ENCODE assay signal across 8 cellular contexts in genomic region chr3:159829056-159829995, GRCh38. TPM values are rescaled to one million over a fixed set of nuclear protein-coding genes. Genes with fewer than 3 reads are reported as not detected.
DNase-seq lines count a peak whose midpoint lies in the region; ATAC-seq, FAIRE-seq and TF ChIP-seq lines count a peak whose summit lies in the region.

No MANE protein-coding gene starts in this region.

- no peak for ATAC-seq in HG03469 (IDR thresholded peaks at IDR 0.05; ENCODE audit: unreplicated experiment)
- ATAC-seq in GM19455 (IDR thresholded peaks at IDR 0.05; ENCODE audit: unreplicated experiment) = no peak

- DNase-seq in H54 (ENCODE audit: insufficient read length, low spot score) (no peak), NCI-H524 treated with DMSO at 0.1 percent for 48 hours (lab: John Stamatoyannopoulos, UW) (peak; percentile 48), epithelial cell of esophagus (ENCODE audit: low read depth) (peak; percentile 98), renal cortical epithelial cell (ENCODE audit: low read depth) (peak; percentile 95), UCSD-AML1 (lab: John Stamatoyannopoulos, UW; ENCODE audit: unreplicated experiment) (no peak), HuH-7.5 (ENCODE audit: low spot score) (no peak)

- no peak overlapping the region for H3K4me3 ChIP-seq in epithelial cell of esophagus (ENCODE audit: low read length)

- FAIRE-seq in H54 (lab: Jason Lieb, UNC) = peak; percentile 86

- TF ChIP-seq POLR2A in H54 (IDR thresholded peaks at IDR 0.05; ENCODE audit: low read depth, low read length) = no peak

- no peak for TF ChIP-seq CTCF in epithelial cell of esophagus (IDR thresholded peaks at IDR 0.05; ENCODE audit: insufficient read depth, low read depth, low read length, missing control alignments)

RNA-seq across cellular contexts. Expression of gene SCHIP1, which starts 10.3 kb away (rescaled TPM):
- 4.0 and 13.5 TPM in 2 replicates for total RNA-seq in renal cortical epithelial cell

Comparison
In these comparisons a context has a peak if more than half of its experiments do, and no peak if none do; other contexts are left out.
1. DNase-seq: peak in NCI-H524 treated with DMSO at 0.1 percent for 48 hours (single experiment), epithelial cell of esophagus (single experiment) and renal cortical epithelial cell (single experiment); none in H54 (single experiment), UCSD-AML1 (single experiment) and HuH-7.5 (single experiment).